ENCODE assay signal across 1 cellular context in the genomic region with DNA sequence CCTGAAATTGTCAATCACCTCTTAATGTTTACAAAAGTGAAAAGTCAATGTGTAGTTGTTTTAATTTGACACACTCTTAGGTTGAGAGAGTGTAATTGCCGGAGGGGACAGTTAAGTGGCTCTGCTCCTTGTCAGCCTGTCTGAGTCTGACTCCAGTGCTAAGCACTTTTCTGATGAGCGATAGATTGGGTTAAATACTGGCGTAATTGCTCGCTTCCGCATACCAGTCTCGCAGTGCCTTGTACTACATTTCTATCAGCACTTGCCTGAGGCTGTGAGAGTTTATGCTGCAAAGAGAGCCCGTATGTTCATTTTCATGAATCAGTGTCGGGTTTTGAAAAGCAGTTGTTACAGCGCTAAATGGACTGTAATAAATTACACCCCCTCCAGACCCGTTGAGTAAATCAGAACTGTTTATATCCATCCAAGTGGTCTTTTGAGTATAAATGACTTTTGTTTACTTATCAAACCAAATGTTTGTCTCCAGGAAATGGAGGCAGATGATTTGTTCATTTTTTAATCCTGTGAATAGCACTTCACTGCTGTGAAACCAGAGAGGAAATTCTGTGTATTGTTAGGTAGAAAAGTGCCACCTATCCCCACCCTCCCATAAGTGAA.
TF ChIP-seq lines count a peak whose summit lies in the region.

No MANE protein-coding gene starts in this region.

TF ChIP-seq in HEK293, 187 proteins besides CTCF, POLR2A, EP300 and RAD21 (continued from another document and continues in another):
- TF ChIP-seq ZNF398 (tag by site-specific recombination; IDR thresholded peaks at IDR 0.05) (no peak), ZNF302 (tag by site-specific recombination; IDR thresholded peaks at IDR 0.05; ENCODE audit: low read depth) (no peak), GLIS2 (tag by site-specific recombination; IDR thresholded peaks at IDR 0.05) (no peak), ZFP3 (tag by site-specific recombination; IDR thresholded peaks at IDR 0.05; ENCODE audit: low read depth) (no peak), PRDM6 (tag by site-specific recombination; IDR thresholded peaks at IDR 0.05) (peak; percentile 90), ZNF585B (tag by site-specific recombination; IDR thresholded peaks at IDR 0.05) (no peak), ZNF843 (tag by site-specific recombination; IDR thresholded peaks at IDR 0.05) (peak; percentile 73), ZBTB1 (tag by site-specific recombination; IDR thresholded peaks at IDR 0.05) (no peak), ZNF747 (tag by site-specific recombination; IDR thresholded peaks at IDR 0.05) (no peak), ZNF76 (tag by site-specific recombination; IDR thresholded peaks at IDR 0.05; ENCODE audit: borderline replicate concordance, low read depth) (no peak), ZNF580 (tag by site-specific recombination; IDR thresholded peaks at IDR 0.05) (no peak), OSR2 (tag by site-specific recombination; IDR thresholded peaks at IDR 0.05) (peak; percentile 82), AEBP2 (tag by site-specific recombination; IDR thresholded peaks at IDR 0.05; ENCODE audit: borderline replicate concordance) (no peak), ZNF350 (tag by site-specific recombination; IDR thresholded peaks at IDR 0.05) (no peak), ZNF707 (tag by site-specific recombination; IDR thresholded peaks at IDR 0.05) (no peak), ZNF596 (tag by site-specific recombination; IDR thresholded peaks at IDR 0.05) (no peak), ZNF623 (tag by site-specific recombination; IDR thresholded peaks at IDR 0.05) (no peak), FEZF1 (tag by site-specific recombination; IDR thresholded peaks at IDR 0.05) (peak; percentile 93), SETDB1 (IDR thresholded peaks at IDR 0.05; ENCODE audit: insufficient read length, low read length) (peak; percentile 7), TSHZ1 (tag by site-specific recombination; IDR thresholded peaks at IDR 0.05; ENCODE audit: borderline replicate concordance) (peak; percentile 82; the same call in 1 of the 2 replicates), ZSCAN30 (tag by site-specific recombination; IDR thresholded peaks at IDR 0.05) (0 out of 2 replicates have a peak, but pooled peaks have one; percentile 10), ZNF37A (tag by site-specific recombination; IDR thresholded peaks at IDR 0.05) (no peak), ZNF274 (IDR thresholded peaks at IDR 0.05; ENCODE audit: low read length) (no peak), ZNF274 (tag by site-specific recombination; IDR thresholded peaks at IDR 0.05; ENCODE audit: borderline replicate concordance) (no peak), ZSCAN23 (tag by site-specific recombination; IDR thresholded peaks at IDR 0.05) (no peak), ZNF121 (tag by site-specific recombination; IDR thresholded peaks at IDR 0.05) (no peak), ZNF248 (tag by site-specific recombination; IDR thresholded peaks at IDR 0.05) (no peak), ZNF701 (tag by site-specific recombination; IDR thresholded peaks at IDR 0.05) (no peak), ZNF169 (tag by site-specific recombination; IDR thresholded peaks at IDR 0.05) (no peak), ZNF530 (tag by site-specific recombination; IDR thresholded peaks at IDR 0.05; ENCODE audit: low read depth) (no peak), YY1 (tag by site-specific recombination; IDR thresholded peaks at IDR 0.05) (no peak), ZNF341 (tag by site-specific recombination; IDR thresholded peaks at IDR 0.05; ENCODE audit: low read depth) (no peak), ZNF558 (tag by site-specific recombination; IDR thresholded peaks at IDR 0.05) (peak; percentile 14; the same call in 1 of the 2 replicates), TCF7L2 (IDR thresholded peaks at IDR 0.05; ENCODE audit: borderline replicate concordance, low read depth, low read length) (peak; percentile 75; the same call in 1 of the 2 replicates), ZNF624 (tag by site-specific recombination; IDR thresholded peaks at IDR 0.05) (no peak), ZNF426 (tag by site-specific recombination; IDR thresholded peaks at IDR 0.05) (no peak), ZNF561 (tag by site-specific recombination; IDR thresholded peaks at IDR 0.05; ENCODE audit: borderline replicate concordance) (0 out of 2 replicates have a peak, but pooled peaks have one; percentile 36), ZNF362 (tag by site-specific recombination; IDR thresholded peaks at IDR 0.05) (no peak), ZBTB8A (tag by site-specific recombination; IDR thresholded peaks at IDR 0.05) (0 out of 2 replicates have a peak, but pooled peaks have one; percentile 43)
- TF ChIP-seq, protein P1, sequence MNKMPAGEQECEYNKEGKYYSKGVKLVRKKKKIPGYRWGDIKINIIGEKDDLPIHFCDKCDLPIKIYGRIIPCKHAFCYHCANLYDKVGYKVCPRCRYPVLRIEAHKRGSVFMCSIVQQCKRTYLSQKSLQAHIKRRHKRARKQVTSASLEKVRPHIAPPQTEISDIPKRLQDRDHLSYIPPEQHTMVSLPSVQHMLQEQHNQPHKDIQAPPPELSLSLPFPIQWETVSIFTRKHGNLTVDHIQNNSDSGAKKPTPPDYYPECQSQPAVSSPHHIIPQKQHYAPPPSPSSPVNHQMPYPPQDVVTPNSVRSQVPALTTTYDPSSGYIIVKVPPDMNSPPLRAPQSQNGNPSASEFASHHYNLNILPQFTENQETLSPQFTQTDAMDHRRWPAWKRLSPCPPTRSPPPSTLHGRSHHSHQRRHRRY (tag by site-specific recombination; IDR thresholded peaks at IDR 0.05), result no peak
- TF ChIP-seq, protein P2, sequence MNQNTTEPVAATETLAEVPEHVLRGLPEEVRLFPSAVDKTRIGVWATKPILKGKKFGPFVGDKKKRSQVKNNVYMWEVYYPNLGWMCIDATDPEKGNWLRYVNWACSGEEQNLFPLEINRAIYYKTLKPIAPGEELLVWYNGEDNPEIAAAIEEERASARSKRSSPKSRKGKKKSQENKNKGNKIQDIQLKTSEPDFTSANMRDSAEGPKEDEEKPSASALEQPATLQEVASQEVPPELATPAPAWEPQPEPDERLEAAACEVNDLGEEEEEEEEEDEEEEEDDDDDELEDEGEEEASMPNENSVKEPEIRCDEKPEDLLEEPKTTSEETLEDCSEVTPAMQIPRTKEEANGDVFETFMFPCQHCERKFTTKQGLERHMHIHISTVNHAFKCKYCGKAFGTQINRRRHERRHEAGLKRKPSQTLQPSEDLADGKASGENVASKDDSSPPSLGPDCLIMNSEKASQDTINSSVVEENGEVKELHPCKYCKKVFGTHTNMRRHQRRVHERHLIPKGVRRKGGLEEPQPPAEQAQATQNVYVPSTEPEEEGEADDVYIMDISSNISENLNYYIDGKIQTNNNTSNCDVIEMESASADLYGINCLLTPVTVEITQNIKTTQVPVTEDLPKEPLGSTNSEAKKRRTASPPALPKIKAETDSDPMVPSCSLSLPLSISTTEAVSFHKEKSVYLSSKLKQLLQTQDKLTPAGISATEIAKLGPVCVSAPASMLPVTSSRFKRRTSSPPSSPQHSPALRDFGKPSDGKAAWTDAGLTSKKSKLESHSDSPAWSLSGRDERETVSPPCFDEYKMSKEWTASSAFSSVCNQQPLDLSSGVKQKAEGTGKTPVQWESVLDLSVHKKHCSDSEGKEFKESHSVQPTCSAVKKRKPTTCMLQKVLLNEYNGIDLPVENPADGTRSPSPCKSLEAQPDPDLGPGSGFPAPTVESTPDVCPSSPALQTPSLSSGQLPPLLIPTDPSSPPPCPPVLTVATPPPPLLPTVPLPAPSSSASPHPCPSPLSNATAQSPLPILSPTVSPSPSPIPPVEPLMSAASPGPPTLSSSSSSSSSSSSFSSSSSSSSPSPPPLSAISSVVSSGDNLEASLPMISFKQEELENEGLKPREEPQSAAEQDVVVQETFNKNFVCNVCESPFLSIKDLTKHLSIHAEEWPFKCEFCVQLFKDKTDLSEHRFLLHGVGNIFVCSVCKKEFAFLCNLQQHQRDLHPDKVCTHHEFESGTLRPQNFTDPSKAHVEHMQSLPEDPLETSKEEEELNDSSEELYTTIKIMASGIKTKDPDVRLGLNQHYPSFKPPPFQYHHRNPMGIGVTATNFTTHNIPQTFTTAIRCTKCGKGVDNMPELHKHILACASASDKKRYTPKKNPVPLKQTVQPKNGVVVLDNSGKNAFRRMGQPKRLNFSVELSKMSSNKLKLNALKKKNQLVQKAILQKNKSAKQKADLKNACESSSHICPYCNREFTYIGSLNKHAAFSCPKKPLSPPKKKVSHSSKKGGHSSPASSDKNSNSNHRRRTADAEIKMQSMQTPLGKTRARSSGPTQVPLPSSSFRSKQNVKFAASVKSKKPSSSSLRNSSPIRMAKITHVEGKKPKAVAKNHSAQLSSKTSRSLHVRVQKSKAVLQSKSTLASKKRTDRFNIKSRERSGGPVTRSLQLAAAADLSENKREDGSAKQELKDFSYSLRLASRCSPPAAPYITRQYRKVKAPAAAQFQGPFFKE (tag by site-specific recombination; IDR thresholded peaks at IDR 0.05; ENCODE audit: borderline replicate concordance), result no peak
- TF ChIP-seq, protein P3, sequence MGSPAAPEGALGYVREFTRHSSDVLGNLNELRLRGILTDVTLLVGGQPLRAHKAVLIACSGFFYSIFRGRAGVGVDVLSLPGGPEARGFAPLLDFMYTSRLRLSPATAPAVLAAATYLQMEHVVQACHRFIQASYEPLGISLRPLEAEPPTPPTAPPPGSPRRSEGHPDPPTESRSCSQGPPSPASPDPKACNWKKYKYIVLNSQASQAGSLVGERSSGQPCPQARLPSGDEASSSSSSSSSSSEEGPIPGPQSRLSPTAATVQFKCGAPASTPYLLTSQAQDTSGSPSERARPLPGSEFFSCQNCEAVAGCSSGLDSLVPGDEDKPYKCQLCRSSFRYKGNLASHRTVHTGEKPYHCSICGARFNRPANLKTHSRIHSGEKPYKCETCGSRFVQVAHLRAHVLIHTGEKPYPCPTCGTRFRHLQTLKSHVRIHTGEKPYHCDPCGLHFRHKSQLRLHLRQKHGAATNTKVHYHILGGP (tag by site-specific recombination; IDR thresholded peaks at IDR 0.05), result no peak
